10 cellular contexts compared by ENCODE assay signal in genomic region chr16:3839402-3840184, GRCh38.
"Had no signal": no experiment of that assay in that cellular context is flagged by ENCODE, and none has a peak within 500 bp of the region (broad histone marks: within the 10 kb centered on the region; RNA-seq: fewer than 3 reads in every experiment).

No MANE protein-coding gene starts in this region.

- H3K27ac Mint-ChIP-seq: activated CD4-positive, alpha-beta memory T cell treated with anti-CD3 and anti-CD28 coated beads for 36 hours had no signal

- H3K4me3 Mint-ChIP-seq: activated CD4-positive, alpha-beta memory T cell treated with anti-CD3 and anti-CD28 coated beads for 36 hours; activated naive CD8-positive, alpha-beta T cell; activated T-cell treated with anti-CD3 and anti-CD28 coated beads, Interleukin-2, amount 50 U/mL, for 4 hours had no signal

- DNase-seq: activated CD4-positive, alpha-beta memory T cell treated with anti-CD3 and anti-CD28 coated beads for 36 hours; activated gamma-delta T cell; activated T-cell treated with anti-CD3 and anti-CD28 coated beads, Interleukin-2, amount 50 U/mL, for 4 hours; effector CD4-positive, alpha-beta T cell; hypothalamus; small intestine; T-helper 9 cell had no signal

- H3K27me3 Mint-ChIP-seq: activated CD4-positive, alpha-beta memory T cell treated with anti-CD3 and anti-CD28 coated beads for 36 hours; activated naive CD8-positive, alpha-beta T cell had no signal

- H3K9me3 ChIP-seq: SJSA1, tibial nerve had no signal

- H3K9me3 Mint-ChIP-seq: activated T-cell treated with anti-CD3 and anti-CD28 coated beads, Interleukin-2, amount 50 U/mL, for 4 hours had no signal

- H3K36me3 ChIP-seq: tibial nerve had no signal

- H3K27ac ChIP-seq: SJSA1 had no signal

- H3K4me3 ChIP-seq: SJSA1, tibial nerve had no signal

- H3K27me3 ChIP-seq: SJSA1, tibial nerve had no signal

- FAIRE-seq: small intestine had no signal

- ATAC-seq: activated T-cell treated with anti-CD3 and anti-CD28 coated beads, Interleukin-2, amount 50 U/mL, for 4 hours had no signal
